1 cellular context compared by ENCODE assay signal in genomic region chr10:102384606-102385429, GRCh38.
TF ChIP-seq lines count a peak whose summit lies in the region.

No MANE protein-coding gene starts in this region.

TF ChIP-seq in HepG2, 621 proteins besides CTCF, POLR2A, EP300 and RAD21 (continues in another document):
- no peak for TF ChIP-seq TEAD2 (CRISPR knock-in tag; IDR thresholded peaks at IDR 0.05)
- no peak for TF ChIP-seq DNMT3B (CRISPR knock-in tag; conservative IDR thresholded peaks at IDR 0.05)
- TF ChIP-seq CEBPB (IDR thresholded peaks at IDR 0.05; ENCODE audit: borderline replicate concordance, low read depth, low read length) = peak; percentile 77; the same call in 1 of the 2 replicates
- TF ChIP-seq SAP130 (CRISPR knock-in tag; IDR thresholded peaks at IDR 0.05; ENCODE audit: low read depth) = peak; percentile 22; the same call in 1 of the 2 replicates
- TF ChIP-seq ZNF121 (CRISPR knock-in tag; IDR thresholded peaks at IDR 0.05) = no peak
- no peak for TF ChIP-seq ZNF547 (CRISPR knock-in tag; IDR thresholded peaks at IDR 0.05)
- no peak for TF ChIP-seq HNF4A (CRISPR knock-in tag; IDR thresholded peaks at IDR 0.05)
- TF ChIP-seq NCOR1 (IDR thresholded peaks at IDR 0.05; ENCODE audit: borderline replicate concordance, low read length) = no peak
- no peak for TF ChIP-seq ZNF484 (CRISPR knock-in tag; IDR thresholded peaks at IDR 0.05; ENCODE audit: borderline replicate concordance, low read depth)
- no peak for TF ChIP-seq ZMYM4 (CRISPR knock-in tag; IDR thresholded peaks at IDR 0.05)
- no peak for TF ChIP-seq ZHX2 (IDR thresholded peaks at IDR 0.05; ENCODE audit: low read depth)
- TF ChIP-seq ZHX2 (CRISPR knock-in tag; IDR thresholded peaks at IDR 0.05; ENCODE audit: borderline replicate concordance) = no peak
- TF ChIP-seq SNAPC4 (CRISPR knock-in tag; IDR thresholded peaks at IDR 0.05) = no peak
- TF ChIP-seq ZNF883 (CRISPR knock-in tag; IDR thresholded peaks at IDR 0.05; ENCODE audit: not compliant biosample characterization) = no peak
- no peak for TF ChIP-seq MBNL3 (CRISPR knock-in tag; conservative IDR thresholded peaks at IDR 0.05)
- no peak for TF ChIP-seq SOX6 (IDR thresholded peaks at IDR 0.05)
- TF ChIP-seq SOX6 (CRISPR knock-in tag; IDR thresholded peaks at IDR 0.05) = no peak
- TF ChIP-seq ELF1 (CRISPR knock-in tag; IDR thresholded peaks at IDR 0.05) = peak; percentile 61; the same call in 1 of the 2 replicates
- peak; percentile 48; the same call in 1 of the 2 replicates for TF ChIP-seq GABPB1 (CRISPR knock-in tag; IDR thresholded peaks at IDR 0.05)
- no peak for TF ChIP-seq ZNF10 (CRISPR knock-in tag; IDR thresholded peaks at IDR 0.05; ENCODE audit: borderline replicate concordance, low read depth)
- no peak for TF ChIP-seq ZNF788 (CRISPR knock-in tag; IDR thresholded peaks at IDR 0.05; ENCODE audit: borderline replicate concordance)
- TF ChIP-seq KAT8 (CRISPR knock-in tag; IDR thresholded peaks at IDR 0.05) = peak; percentile 61
- no peak for TF ChIP-seq ZFP82 (CRISPR knock-in tag; IDR thresholded peaks at IDR 0.05; ENCODE audit: borderline replicate concordance)
- TF ChIP-seq FOXA3 (CRISPR knock-in tag; IDR thresholded peaks at IDR 0.05) = no peak
- TF ChIP-seq ELF3 (CRISPR knock-in tag; IDR thresholded peaks at IDR 0.05) = 0 out of 2 replicates have a peak, but pooled peaks have one; percentile 39
- no peak for TF ChIP-seq ATRX (CRISPR knock-in tag; IDR thresholded peaks at IDR 0.05; ENCODE audit: borderline replicate concordance)
- TF ChIP-seq MBD4 (IDR thresholded peaks at IDR 0.05; ENCODE audit: borderline replicate concordance, low read length) = no peak
- TF ChIP-seq IKZF1 (IDR thresholded peaks at IDR 0.05) = no peak
- TF ChIP-seq ZNF317 (CRISPR knock-in tag; IDR thresholded peaks at IDR 0.05) = no peak
- TF ChIP-seq FOXP4 (CRISPR knock-in tag; IDR thresholded peaks at IDR 0.05) = no peak
- peak; percentile 97 for TF ChIP-seq ZNF7 (CRISPR knock-in tag; IDR thresholded peaks at IDR 0.05)
- no peak for TF ChIP-seq GATA4 (IDR thresholded peaks at IDR 0.05; ENCODE audit: borderline replicate concordance, low read depth)
- TF ChIP-seq ETV5 (CRISPR knock-in tag; IDR thresholded peaks at IDR 0.05; ENCODE audit: borderline replicate concordance) = peak; percentile 47; the same call in 1 of the 2 replicates
- TF ChIP-seq ZNF124 (CRISPR knock-in tag; IDR thresholded peaks at IDR 0.05) = no peak
- no peak for TF ChIP-seq PITX1 (CRISPR knock-in tag; IDR thresholded peaks at IDR 0.05)
- 0 out of 2 replicates have a peak, but pooled peaks have one; percentile 46 for TF ChIP-seq ZNF264 (CRISPR knock-in tag; IDR thresholded peaks at IDR 0.05)
- TF ChIP-seq GPN1 (CRISPR knock-in tag; IDR thresholded peaks at IDR 0.05; ENCODE audit: borderline replicate concordance) = no peak
- no peak for TF ChIP-seq GRHL1 (CRISPR knock-in tag; conservative IDR thresholded peaks at IDR 0.05)
- no peak for TF ChIP-seq CERS6 (CRISPR knock-in tag; IDR thresholded peaks at IDR 0.05)
- TF ChIP-seq ZFY (CRISPR knock-in tag; IDR thresholded peaks at IDR 0.05) = 0 out of 2 replicates have a peak, but pooled peaks have one; percentile 24
- TF ChIP-seq RFXAP (CRISPR knock-in tag; IDR thresholded peaks at IDR 0.05; ENCODE audit: borderline replicate concordance) = 0 out of 2 replicates have a peak, but pooled peaks have one; percentile 10
- TF ChIP-seq TEF (CRISPR knock-in tag; IDR thresholded peaks at IDR 0.05) = no peak
- TF ChIP-seq U2AF1 (optimal IDR thresholded peaks at IDR 0.05; ENCODE audit: low read depth, low read length) = no peak
- TF ChIP-seq MIXL1 (CRISPR knock-in tag; IDR thresholded peaks at IDR 0.05) = 0 out of 2 replicates have a peak, but pooled peaks have one; percentile 15
- no peak for TF ChIP-seq ZMAT3 (CRISPR knock-in tag; conservative IDR thresholded peaks at IDR 0.05)
- peak; percentile 78 for TF ChIP-seq CEBPG (CRISPR knock-in tag; IDR thresholded peaks at IDR 0.05)
- no peak for TF ChIP-seq IKZF5 (CRISPR knock-in tag; IDR thresholded peaks at IDR 0.05)
- TF ChIP-seq MYC (CRISPR knock-in tag; IDR thresholded peaks at IDR 0.05; ENCODE audit: borderline replicate concordance) = peak; percentile 22; the same call in 1 of the 2 replicates
- no peak for TF ChIP-seq GABPA (IDR thresholded peaks at IDR 0.05; ENCODE audit: low read depth, low read length)
- peak; percentile 84 for TF ChIP-seq GABPA (CRISPR knock-in tag; IDR thresholded peaks at IDR 0.05; ENCODE audit: low read depth)
- TF ChIP-seq CREB1 (IDR thresholded peaks at IDR 0.05) = no peak
- TF ChIP-seq CREB1 (CRISPR knock-in tag; IDR thresholded peaks at IDR 0.05) = peak; percentile 18; the same call in 1 of the 2 replicates
- TF ChIP-seq TP53 (CRISPR knock-in tag; conservative IDR thresholded peaks at IDR 0.05) = no peak
